Comparison of ENCODE assay signal across 14 cellular contexts in genomic region chr17:83151442-83152220, GRCh38.
DNase-seq lines count a peak whose midpoint lies in the region; ATAC-seq, FAIRE-seq and TF ChIP-seq lines count a peak whose summit lies in the region.
"Had no signal": no experiment of that assay in that cellular context is flagged by ENCODE, and none has a peak within 500 bp of the region (broad histone marks: within the 10 kb centered on the region; RNA-seq: fewer than 3 reads in every experiment).

No MANE protein-coding gene starts in this region.

- H4K20me1 ChIP-seq in K562 (replicated peaks; ENCODE audit: control insufficient read depth, insufficient read depth, low read length): no peaks in the 10 kb centered on the region

- H3K27ac ChIP-seq in K562 (ENCODE audit: extremely low read depth, low read depth, low read length): no peak overlapping the region
- H3K27ac ChIP-seq in foreskin keratinocyte: no peak overlapping the region
- H3K27ac ChIP-seq: thoracic aorta had no signal

- CTCF ChIA-PET in K562 (lab: Yijun Ruan, JAX; ENCODE audit: low intra/inter-chr PET ratio): no interaction called here

- DNase-seq in EH (ENCODE audit: low read depth) (peak; percentile 80), K562 (ENCODE audit: extremely low read depth in 1 of 4, low spot score in 3 of 4) (peak in 1 of 4 experiments; percentile 9), iPS DF 4.7 (ENCODE audit: extremely low read depth, low spot score) (peak; percentile 9), retina (peak; percentile 72), foreskin keratinocyte (no peak)
- no peak for DNase-seq in activated CD4-positive, alpha-beta T cell treated with anti-CD3 and anti-CD28 coated beads for 1 hour
- DNase-seq: amniotic stem cell; CD4-positive, CD25-positive, alpha-beta regulatory T cell; NCI-H187 had no signal

- no peaks in the 10 kb centered on the region for H3K36me3 ChIP-seq in K562 (ENCODE audit: control insufficient read depth, insufficient read depth, low read length)
- H3K36me3 ChIP-seq: thoracic aorta had no signal

- no peaks in the 10 kb centered on the region for H3K9me3 ChIP-seq in K562 (replicated peaks; ENCODE audit: control insufficient read depth, insufficient read depth, low read depth, low read length)
- H3K9me3 ChIP-seq: thoracic aorta had no signal

- BruUV-seq in K562 (replicated peaks; lab: Mats Ljungman, UMichigan): no TSS peak

- H3K79me2 ChIP-seq in K562 (ENCODE audit: control insufficient read depth, insufficient read depth, low read length): no peaks in the 10 kb centered on the region

- no peaks in the 10 kb centered on the region for H3K9me1 ChIP-seq in K562 (ENCODE audit: control insufficient read depth, insufficient read depth, low read length)

- no peak overlapping the region for H3K4me3 ChIP-seq in K562
- H3K4me3 ChIP-seq: thoracic aorta had no signal

- H3K27me3 ChIP-seq in K562 (ENCODE audit: control insufficient read depth in 2 of 2, insufficient read depth in 2 of 2, low read length in 2 of 2) (peaks cover 13 to 63% of the 10 kb centered on the region in 2 experiments), foreskin keratinocyte (peaks cover 6% of the 10 kb centered on the region)

- TF ChIP-seq CTCF in K562 (IDR thresholded peaks at IDR 0.05 in 2 of 3, conservative IDR thresholded peaks at IDR 0.05 in 1 of 3; ENCODE audit: insufficient read depth in 2 of 3, low read depth in 1 of 3, low read length in 3 of 3) (no peak), foreskin keratinocyte (conservative IDR thresholded peaks at IDR 0.05) (no peak)

- in situ Hi-C loops in K562 (cut with MboI): no loop called here

- FAIRE-seq in K562 (lab: Jason Lieb, UNC): no peak
- FAIRE-seq: endothelial cell of umbilical vein, islet of Langerhans had no signal

- no peak for TF ChIP-seq POLR2A in K562 (conservative IDR thresholded peaks at IDR 0.05)

- TF ChIP-seq RAD21 in K562 (CRISPR knock-in tag; conservative IDR thresholded peaks at IDR 0.05 in 1 of 2, IDR thresholded peaks at IDR 0.05 in 1 of 2): no peak

- WGBS in K562 (ENCODE audit: insufficient coverage, low coverage, missing lambda C conversion rate): 29% methylated on average over 31 of the region's 32 CpGs

- intact Hi-C loops in K562 (cut with micrococcal nuclease): no loop called here

- H3K9ac ChIP-seq in K562 (ENCODE audit: insufficient read depth in 1 of 2, low read depth in 2 of 2, low read length in 2 of 2): no peak overlapping the region

- POLR2A ChIA-PET in K562 (lab: Yijun Ruan, JAX): interaction anchor here (1.2 to 3.5 kb wide), 3 partner anchors 13 to 34 kb away, joined by 3 to 10 read pairs (median 9); no protein-coding TSS in a partner anchor

- H3K4me1 ChIP-seq in K562 (replicated peaks in 1 of 2; ENCODE audit: control insufficient read depth in 2 of 2, insufficient read depth in 2 of 2, low read length in 2 of 2) (peaks cover 5 to 37% of the 10 kb centered on the region in 2 experiments; a peak in 4 of 5 replicates), foreskin keratinocyte (no peaks in the 10 kb centered on the region)

- ATAC-seq in K562 (no peak), foreskin keratinocyte (no peak), GM18868 (IDR thresholded peaks at IDR 0.05; ENCODE audit: unreplicated experiment) (no peak), HG02798 (IDR thresholded peaks at IDR 0.05; ENCODE audit: poor library complexity, unreplicated experiment) (no peak)

- no peak for TF ChIP-seq EP300 in K562 (IDR thresholded peaks at IDR 0.05; ENCODE audit: low read length)

- H3K4me2 ChIP-seq in K562 (ENCODE audit: insufficient read depth, low read length): no peak overlapping the region

- peak overlapping the region; percentile 39 for H2AFZ ChIP-seq in K562 (ENCODE audit: low read depth, low read length)

TF ChIP-seq in K562, 482 proteins besides CTCF, POLR2A, EP300 and RAD21 (continues in another document):
- TF ChIP-seq KDM1A (IDR thresholded peaks at IDR 0.05) (no peak), MGA (IDR thresholded peaks at IDR 0.05) (0 out of 2 replicates have a peak, but pooled peaks have one; percentile 10)

Comparison
In these comparisons a context has a peak if more than half of its experiments do, and no peak if none do; other contexts are left out.
1. DNase-seq: peak in EH (single experiment), iPS DF 4.7 (single experiment) and retina (single experiment); none in foreskin keratinocyte (0 of 2) and activated CD4-positive, alpha-beta T cell treated with anti-CD3 and anti-CD28 coated beads for 1 hour (single experiment).